Comparison of ENCODE assay signal across 29 cellular contexts in genomic region chr1:226440512-226440911, GRCh38.
"Had no signal": no experiment of that assay in that cellular context is flagged by ENCODE, and none has a peak within 500 bp of the region (broad histone marks: within the 10 kb centered on the region; RNA-seq: fewer than 3 reads in every experiment).

No MANE protein-coding gene starts in this region.

- ATAC-seq: effector memory CD8-positive, alpha-beta T cell; esophagus mucosa; foreskin keratinocyte; gastrocnemius medialis; gastroesophageal sphincter; heart left ventricle; heart right ventricle had no signal

- H3K27ac ChIP-seq: colonic mucosa, coronary artery, dorsolateral prefrontal cortex, epithelial cell of prostate, esophagus muscularis mucosa, esophagus squamous epithelium, foreskin keratinocyte, gastrocnemius medialis, gastroesophageal sphincter, heart left ventricle, heart right ventricle had no signal

- H3K9me3 Mint-ChIP-seq: dendritic cell treated with granulocyte-macrophage colony-stimulating factor and Interleukin-4, amounts not matched to agents 40 ng/mL and 50 ng/mL, for 4 days; effector memory CD8-positive, alpha-beta T cell; endodermal cell had no signal

- DNase-seq: colonic mucosa; cortex of kidney; dermis blood vessel endothelial cell; dorsolateral prefrontal cortex; effector CD4-positive, alpha-beta T cell; effector CD8-positive, alpha-beta T cell; effector memory CD4-positive, alpha-beta T cell; effector memory CD8-positive, alpha-beta T cell; endodermal cell; erythroblast; esophagus squamous epithelium; foreskin fibroblast; foreskin keratinocyte; foreskin melanocyte; gastrocnemius medialis; glutamatergic neuron; head of caudate nucleus; heart left ventricle; heart right ventricle had no signal

- H3K27me3 ChIP-seq: colonic mucosa, dorsolateral prefrontal cortex, gastrocnemius medialis had no signal

- H3K4me1 Mint-ChIP-seq: endodermal cell had no signal

- H3K36me3 ChIP-seq: colonic mucosa, esophagus muscularis mucosa, esophagus squamous epithelium, gastrocnemius medialis, gastroesophageal sphincter, heart left ventricle, heart right ventricle had no signal

- H3K9me3 ChIP-seq: colonic mucosa, esophagus muscularis mucosa, esophagus squamous epithelium, gastrocnemius medialis, gastroesophageal sphincter, heart left ventricle, heart right ventricle had no signal

- H3K4me1 ChIP-seq: colonic mucosa, gastrocnemius medialis, gastroesophageal sphincter, heart left ventricle had no signal

- H3K27ac Mint-ChIP-seq: dendritic cell treated with granulocyte-macrophage colony-stimulating factor and Interleukin-4, amounts not matched to agents 40 ng/mL and 50 ng/mL, for 4 days; effector memory CD8-positive, alpha-beta T cell; endodermal cell had no signal

- H3K4me3 Mint-ChIP-seq: dendritic cell treated with granulocyte-macrophage colony-stimulating factor and Interleukin-4, amounts not matched to agents 40 ng/mL and 50 ng/mL, for 4 days; effector memory CD8-positive, alpha-beta T cell; endodermal cell had no signal

- H3K4me3 ChIP-seq: colonic mucosa, coronary artery, dorsolateral prefrontal cortex, esophagus muscularis mucosa, esophagus squamous epithelium, gastrocnemius medialis, gastroesophageal sphincter, heart left ventricle, heart right ventricle had no signal

- FAIRE-seq: colon, endometrium, endothelial cell of umbilical vein, frontal cortex had no signal
